Comparison of ENCODE assay signal across 33 cellular contexts in genomic region chr2:182733572-182733971, GRCh38.
"Had no signal": no experiment of that assay in that cellular context is flagged by ENCODE, and none has a peak within 500 bp of the region (broad histone marks: within the 10 kb centered on the region; RNA-seq: fewer than 3 reads in every experiment).

No MANE protein-coding gene starts in this region.

- H3K4me1 ChIP-seq: adrenal gland, esophagus muscularis mucosa, foreskin keratinocyte, heart left ventricle had no signal

- DNase-seq: activated CD4-positive, alpha-beta memory T cell treated with anti-CD3 and anti-CD28 coated beads for 36 hours; activated CD4-positive, alpha-beta T cell treated with anti-CD3 and anti-CD28 coated beads for 36 hours; activated CD4-positive, alpha-beta T cell treated with anti-CD3 and anti-CD28 coated beads, Interleukin-2, amount 10 ng/mL, durations not matched to agents 24 days and 14 days; activated CD4-positive, CD25-positive, alpha-beta regulatory T cell; activated CD4-positive, CD25-positive, alpha-beta regulatory T cell treated with anti-CD3 and anti-CD28 coated beads, Interleukin-2, amount 50 U/mL, for 72 hours; activated CD8-positive, alpha-beta memory T cell treated with anti-CD3 and anti-CD28 coated beads, Interleukin-2, amount 10 ng/mL, durations not matched to agents 7 days and 5 days; activated CD8-positive, alpha-beta memory T cell treated with anti-CD3 and anti-CD28 coated beads, Interleukin-2, amount 50 U/mL, for 4 hours; activated CD8-positive, alpha-beta T cell treated with anti-CD3 and anti-CD28 coated beads, Interleukin-2, amount 10 ng/mL, durations not matched to agents 7 days and 5 days; activated effector memory CD4-positive, alpha-beta T cell treated with anti-CD3 and anti-CD28 coated beads, Interleukin-2, amount 50 U/mL, for 16 hours; activated naive CD4-positive, alpha-beta T cell treated with anti-CD3 and anti-CD28 coated beads for 36 hours; activated naive CD8-positive, alpha-beta T cell treated with anti-CD3 and anti-CD28 coated beads for 36 hours; activated naive CD8-positive, alpha-beta T cell treated with anti-CD3 and anti-CD28 coated beads, Interleukin-2, amount 50 U/mL, for 24 hours; activated T-cell treated with anti-CD3 and anti-CD28 coated beads, Interleukin-2, amount 50 U/mL, for 1 hour; activated T-cell treated with anti-CD3 and anti-CD28 coated beads, Interleukin-2, amount 50 U/mL, for 48 hours; adrenal gland; amygdala; aorta; body of pancreas; caudate nucleus; cerebellar nuclear complex; dorsolateral prefrontal cortex; effector memory CD4-positive, alpha-beta T cell; erythroblast; foreskin keratinocyte; glutamatergic neuron; heart left ventricle; T-helper 2 cell had no signal

- H3K4me1 Mint-ChIP-seq: activated CD4-positive, alpha-beta T cell treated with anti-CD3 and anti-CD28 coated beads for 36 hours; activated naive CD4-positive, alpha-beta T cell treated with anti-CD3 and anti-CD28 coated beads, Interleukin-2, amount 50 U/mL, for 24 hours; activated naive CD8-positive, alpha-beta T cell treated with anti-CD3 and anti-CD28 coated beads for 36 hours; activated naive CD8-positive, alpha-beta T cell treated with anti-CD3 and anti-CD28 coated beads, Interleukin-2, amount 50 U/mL, for 24 hours had no signal

- H3K27me3 Mint-ChIP-seq: activated CD4-positive, alpha-beta memory T cell treated with anti-CD3 and anti-CD28 coated beads for 36 hours; activated CD4-positive, alpha-beta T cell treated with anti-CD3 and anti-CD28 coated beads for 36 hours; activated CD4-positive, alpha-beta T cell treated with anti-CD3 and anti-CD28 coated beads, Interleukin-2, amount 10 ng/mL, durations not matched to agents 24 days and 14 days; activated CD8-positive, alpha-beta memory T cell treated with anti-CD3 and anti-CD28 coated beads, Interleukin-2, amount 10 ng/mL, durations not matched to agents 7 days and 5 days; activated naive CD4-positive, alpha-beta T cell treated with anti-CD3 and anti-CD28 coated beads, Interleukin-2, amount 50 U/mL, for 24 hours; activated naive CD8-positive, alpha-beta T cell treated with anti-CD3 and anti-CD28 coated beads for 36 hours; activated naive CD8-positive, alpha-beta T cell treated with anti-CD3 and anti-CD28 coated beads, Interleukin-2, amount 50 U/mL, for 24 hours; dendritic cell treated with granulocyte-macrophage colony-stimulating factor and Interleukin-4, amounts not matched to agents 40 ng/mL and 50 ng/mL, for 4 days had no signal

- H3K9me3 ChIP-seq: adrenal gland, body of pancreas, esophagus muscularis mucosa, heart left ventricle had no signal

- H3K27ac ChIP-seq: adrenal gland, body of pancreas, coronary artery, dorsolateral prefrontal cortex, esophagus muscularis mucosa, foreskin keratinocyte, heart left ventricle had no signal

- H3K4me3 Mint-ChIP-seq: activated CD4-positive, alpha-beta memory T cell treated with anti-CD3 and anti-CD28 coated beads for 36 hours; activated CD4-positive, alpha-beta T cell treated with anti-CD3 and anti-CD28 coated beads for 36 hours; activated CD4-positive, alpha-beta T cell treated with anti-CD3 and anti-CD28 coated beads, Interleukin-2, amount 10 ng/mL, durations not matched to agents 24 days and 14 days; activated CD8-positive, alpha-beta memory T cell treated with anti-CD3 and anti-CD28 coated beads, Interleukin-2, amount 10 ng/mL, durations not matched to agents 7 days and 5 days; activated CD8-positive, alpha-beta T cell treated with anti-CD3 and anti-CD28 coated beads, Interleukin-2, amount 10 ng/mL, durations not matched to agents 7 days and 5 days; activated naive CD4-positive, alpha-beta T cell treated with anti-CD3 and anti-CD28 coated beads for 36 hours; activated naive CD4-positive, alpha-beta T cell treated with anti-CD3 and anti-CD28 coated beads, Interleukin-2, amount 50 U/mL, for 24 hours; activated naive CD8-positive, alpha-beta T cell treated with anti-CD3 and anti-CD28 coated beads for 36 hours; activated naive CD8-positive, alpha-beta T cell treated with anti-CD3 and anti-CD28 coated beads, Interleukin-2, amount 50 U/mL, for 24 hours; activated T-helper 1 cell treated with anti-CD3 and anti-CD28 coated beads, Interleukin-12 subunit alpha, Interleukin-12 subunit beta, Interleukin-2, Interleukin-4 antibody, amounts not matched to agents 30 ng/mL and 10 ng/mL and 1 ng/mL, durations not matched to agents 14 hours and 24 hours and 36 hours; dendritic cell treated with granulocyte-macrophage colony-stimulating factor and Interleukin-4, amounts not matched to agents 40 ng/mL and 50 ng/mL, for 4 days had no signal

- ATAC-seq: activated CD4-positive, alpha-beta T cell treated with anti-CD3 and anti-CD28 coated beads for 36 hours; activated CD8-positive, alpha-beta memory T cell treated with anti-CD3 and anti-CD28 coated beads, Interleukin-2, amount 10 ng/mL, durations not matched to agents 7 days and 5 days; activated CD8-positive, alpha-beta T cell treated with anti-CD3 and anti-CD28 coated beads, Interleukin-2, amount 10 ng/mL, durations not matched to agents 7 days and 5 days; activated naive CD8-positive, alpha-beta T cell treated with anti-CD3 and anti-CD28 coated beads, Interleukin-2, amount 50 U/mL, for 24 hours; body of pancreas; foreskin keratinocyte; heart left ventricle had no signal

- H3K4me3 ChIP-seq: adrenal gland, body of pancreas, coronary artery, dorsolateral prefrontal cortex, esophagus muscularis mucosa, heart left ventricle had no signal

- H3K27ac Mint-ChIP-seq: activated CD4-positive, alpha-beta memory T cell treated with anti-CD3 and anti-CD28 coated beads for 36 hours; activated CD4-positive, alpha-beta T cell treated with anti-CD3 and anti-CD28 coated beads for 36 hours; activated CD4-positive, alpha-beta T cell treated with anti-CD3 and anti-CD28 coated beads, Interleukin-2, amount 10 ng/mL, durations not matched to agents 24 days and 14 days; activated CD8-positive, alpha-beta memory T cell treated with anti-CD3 and anti-CD28 coated beads, Interleukin-2, amount 10 ng/mL, durations not matched to agents 7 days and 5 days; activated CD8-positive, alpha-beta T cell treated with anti-CD3 and anti-CD28 coated beads, Interleukin-2, amount 10 ng/mL, durations not matched to agents 7 days and 5 days; activated naive CD4-positive, alpha-beta T cell treated with anti-CD3 and anti-CD28 coated beads for 36 hours; activated naive CD4-positive, alpha-beta T cell treated with anti-CD3 and anti-CD28 coated beads, Interleukin-2, amount 50 U/mL, for 24 hours; activated naive CD8-positive, alpha-beta T cell treated with anti-CD3 and anti-CD28 coated beads for 36 hours; activated naive CD8-positive, alpha-beta T cell treated with anti-CD3 and anti-CD28 coated beads, Interleukin-2, amount 50 U/mL, for 24 hours; activated T-helper 1 cell treated with anti-CD3 and anti-CD28 coated beads, Interleukin-12 subunit alpha, Interleukin-12 subunit beta, Interleukin-2, Interleukin-4 antibody, amounts not matched to agents 30 ng/mL and 10 ng/mL and 1 ng/mL, durations not matched to agents 14 hours and 24 hours and 36 hours; activated T-helper 2 cell treated with anti-CD3 and anti-CD28 coated beads, Interferon-gamma antibody, Interleukin-2, Interleukin-4, amounts not matched to agents 10 μg/mL and 5 μg/mL and 100 μg/mL, durations not matched to agents 14 hours and 24 hours and 36 hours; dendritic cell treated with granulocyte-macrophage colony-stimulating factor and Interleukin-4, amounts not matched to agents 40 ng/mL and 50 ng/mL, for 4 days had no signal

- H3K9me3 Mint-ChIP-seq: activated CD4-positive, alpha-beta memory T cell treated with anti-CD3 and anti-CD28 coated beads for 36 hours; activated CD4-positive, alpha-beta T cell treated with anti-CD3 and anti-CD28 coated beads, Interleukin-2, amount 10 ng/mL, durations not matched to agents 24 days and 14 days; activated naive CD4-positive, alpha-beta T cell treated with anti-CD3 and anti-CD28 coated beads for 36 hours; activated naive CD4-positive, alpha-beta T cell treated with anti-CD3 and anti-CD28 coated beads, Interleukin-2, amount 50 U/mL, for 24 hours; activated naive CD8-positive, alpha-beta T cell treated with anti-CD3 and anti-CD28 coated beads for 36 hours; activated naive CD8-positive, alpha-beta T cell treated with anti-CD3 and anti-CD28 coated beads, Interleukin-2, amount 50 U/mL, for 24 hours; activated T-helper 1 cell treated with anti-CD3 and anti-CD28 coated beads, Interleukin-12 subunit alpha, Interleukin-12 subunit beta, Interleukin-2, Interleukin-4 antibody, amounts not matched to agents 30 ng/mL and 10 ng/mL and 1 ng/mL, durations not matched to agents 14 hours and 24 hours and 36 hours; activated T-helper 2 cell treated with anti-CD3 and anti-CD28 coated beads, Interferon-gamma antibody, Interleukin-2, Interleukin-4, amounts not matched to agents 10 μg/mL and 5 μg/mL and 100 μg/mL, durations not matched to agents 14 hours and 24 hours and 36 hours; dendritic cell treated with granulocyte-macrophage colony-stimulating factor and Interleukin-4, amounts not matched to agents 40 ng/mL and 50 ng/mL, for 4 days had no signal

- H3K27me3 ChIP-seq: adrenal gland, body of pancreas, dorsolateral prefrontal cortex, esophagus muscularis mucosa, foreskin keratinocyte, heart left ventricle had no signal
